Comparison of ENCODE assay signal across 25 cellular contexts in the genomic region with DNA sequence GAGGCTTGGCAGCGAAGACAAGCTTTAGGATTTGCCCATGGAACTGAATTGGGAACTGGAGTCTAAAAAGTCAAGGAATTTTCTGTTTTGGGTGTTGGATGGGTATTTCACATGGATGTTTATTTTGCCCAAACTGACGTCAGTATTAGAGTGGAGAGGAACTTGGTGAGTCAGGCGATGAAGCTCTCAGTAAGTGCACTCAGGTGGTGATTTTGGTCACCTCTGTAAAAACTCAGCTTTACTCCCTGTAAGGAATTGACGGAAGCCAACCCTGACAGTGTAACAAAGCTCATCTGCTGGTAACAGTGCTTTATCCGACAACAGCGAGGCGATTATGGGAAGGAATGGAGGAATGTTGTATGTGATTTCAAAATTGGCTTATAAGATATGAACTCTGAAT.
DNase-seq lines count a peak whose midpoint lies in the region; ATAC-seq, FAIRE-seq and TF ChIP-seq lines count a peak whose summit lies in the region.
"Had no signal": no experiment of that assay in that cellular context is flagged by ENCODE, and none has a peak within 500 bp of the region (broad histone marks: within the 10 kb centered on the region; RNA-seq: fewer than 3 reads in every experiment).

No MANE protein-coding gene starts in this region.

- H3K27ac Mint-ChIP-seq in MCF 10A (ENCODE audit: low read depth, unreplicated experiment) = no peak overlapping the region

- no peak overlapping the region for H2AFZ ChIP-seq in H1 (ENCODE audit: low read length)

- H3K4me2 ChIP-seq in H1 (ENCODE audit: insufficient read depth in 1 of 2, low read depth in 2 of 2, low read length in 2 of 2) = no peak overlapping the region

- no peak overlapping the region for H2BK20ac ChIP-seq in H1 (ENCODE audit: low read length)

- peaks cover 6% of the 10 kb centered on the region for H3K36me3 Mint-ChIP-seq in MCF 10A (ENCODE audit: insufficient read depth, unreplicated experiment)

- TF ChIP-seq POLR2A in breast epithelium (IDR thresholded peaks at IDR 0.05) (no peak), H1 (IDR thresholded peaks at IDR 0.05; ENCODE audit: control extremely low read depth in 1 of 2, low read depth in 2 of 2, low read length in 2 of 2) (no peak), sigmoid colon (IDR thresholded peaks at IDR 0.05) (no peak)

- TF ChIP-seq CTCF in MCF 10A (IDR thresholded peaks at IDR 0.05; ENCODE audit: unreplicated experiment) (no peak), breast epithelium (IDR thresholded peaks at IDR 0.05) (no peak), H1 (IDR thresholded peaks at IDR 0.05; ENCODE audit: control extremely low read depth in 1 of 3, insufficient read depth in 1 of 3, low read depth in 1 of 3, low read length in 3 of 3) (no peak), left lung (IDR thresholded peaks at IDR 0.05) (no peak), BE2C (IDR thresholded peaks at IDR 0.05; ENCODE audit: low read depth, low read length) (no peak), sigmoid colon (IDR thresholded peaks at IDR 0.05) (no peak)

- no TSS peak for BruUV-seq in MCF 10A (replicated peaks; lab: Mats Ljungman, UMichigan)

- no peak overlapping the region for H3K14ac ChIP-seq in H1 (ENCODE audit: insufficient read length)

- H4K20me1 ChIP-seq in H1 (replicated peaks in 1 of 2; ENCODE audit: control insufficient read depth in 1 of 2, insufficient read depth in 2 of 2, low read length in 2 of 2) = no peaks in the 10 kb centered on the region

- H3K27me3 Mint-ChIP-seq in MCF 10A (ENCODE audit: insufficient read depth, unreplicated experiment) = no peaks in the 10 kb centered on the region

- peaks cover under 1% of the 10 kb centered on the region for H3K9me3 Mint-ChIP-seq in MCF 10A (ENCODE audit: unreplicated experiment)

- POLR2A ChIA-PET in MCF 10A (lab: Yijun Ruan, JAX) (no interaction called here), H1 (lab: Charles Lee; ENCODE audit: partially characterized antibody) (no interaction called here)

- H3K4me3 ChIP-seq in breast epithelium (no peak overlapping the region), H1 (ENCODE audit: extremely low read depth in 1 of 4, insufficient read depth in 2 of 4, low read depth in 3 of 4, low read length in 4 of 4) (no peak overlapping the region), left lung (no peak overlapping the region), BE2C (ENCODE audit: low read depth, low read length) (no peak overlapping the region), sigmoid colon (no peak overlapping the region)
- H3K4me3 ChIP-seq: SK-N-MC had no signal

- TF ChIP-seq EP300 in H1 (IDR thresholded peaks at IDR 0.05; ENCODE audit: borderline replicate concordance in 1 of 2, low read depth in 2 of 2, low read length in 2 of 2) (no peak), sigmoid colon (IDR thresholded peaks at IDR 0.05) (no peak)

- H3K36me3 ChIP-seq in breast epithelium = no peaks in the 10 kb centered on the region
- no peaks in the 10 kb centered on the region for H3K36me3 ChIP-seq in H1 (ENCODE audit: control insufficient read depth in 2 of 4, insufficient read depth in 4 of 4, low read length in 3 of 4)
- H3K36me3 ChIP-seq in left lung = no peaks in the 10 kb centered on the region
- no peaks in the 10 kb centered on the region for H3K36me3 ChIP-seq in BE2C
- no peaks in the 10 kb centered on the region for H3K36me3 ChIP-seq in sigmoid colon

- H2AK5ac ChIP-seq in H1 (ENCODE audit: low read depth, low read length) = no peak overlapping the region

- 81% methylated on average over 7 of the region's 7 CpGs; no CpG with 5 or more reads in 1 of the 2 experiments for WGBS in H1 (ENCODE audit: extremely low coverage in 1 of 2, insufficient coverage in 1 of 2, insufficient read length in 1 of 2, insufficient replicate concordance in 2 of 2, low coverage in 1 of 2, low lambda C conversion rate in 2 of 2, missing lambda C conversion rate in 1 of 2), 2 experiments
- 92 to 95% methylated on average over 7 of the region's 7 CpGs for WGBS in sigmoid colon, 2 donors

- H3K56ac ChIP-seq in H1 (replicated peaks; ENCODE audit: insufficient read length, low read depth, low read length) = no peak overlapping the region

- no peaks in the 10 kb centered on the region for H3K79me2 ChIP-seq in H1 (ENCODE audit: control insufficient read depth in 1 of 2, insufficient read depth in 2 of 2, low read length in 2 of 2)

- intact Hi-C loops in MCF 10A (cut with micrococcal nuclease) (no loop called here), breast epithelium (cut with DNase I; ENCODE audit: low total_unique reads) (no loop called here), left lung (cut with DNase I) (no loop called here), sigmoid colon (cut with DNase I) (no loop called here)

- 0 out of 2 replicates have a peak overlapping the region, but pooled peaks have one; percentile 68 for H2BK12ac ChIP-seq in H1 (ENCODE audit: low read depth, low read length)

- H4K5ac ChIP-seq in H1 (ENCODE audit: insufficient read length, low read depth, low read length) = no peak overlapping the region

- H3K9me3 ChIP-seq in breast epithelium (no peaks in the 10 kb centered on the region), H1 (ENCODE audit: insufficient read depth in 2 of 2, low read depth in 1 of 2, low read length in 1 of 2) (peaks cover 0 to 4% of the 10 kb centered on the region in 2 experiments; a peak in 1 of 4 replicates), left lung (peaks cover 0 to 4% of the 10 kb centered on the region in 2 donors), BE2C (no peaks in the 10 kb centered on the region), sigmoid colon (no peaks in the 10 kb centered on the region)

- H3K27ac ChIP-seq in breast epithelium = no peak overlapping the region
- no peak overlapping the region for H3K27ac ChIP-seq in H1 (ENCODE audit: low read depth, low read length)
- H3K27ac ChIP-seq in left lung = no peak overlapping the region
- no peak overlapping the region for H3K27ac ChIP-seq in sigmoid colon
- H3K27ac ChIP-seq: SK-N-MC had no signal

- no peak overlapping the region for H2BK5ac ChIP-seq in H1 (ENCODE audit: low read depth, low read length)

- H3K23me2 ChIP-seq in H1 (ENCODE audit: low read depth, low read length) = no peaks in the 10 kb centered on the region; the same call in 1 of the 2 replicates

- H3K9ac ChIP-seq in H1 (replicated peaks in 1 of 4; ENCODE audit: extremely low read depth in 1 of 4, low read depth in 3 of 4, low read length in 3 of 4) = no peak overlapping the region

- FAIRE-seq in H1 (lab: Jason Lieb, UNC) = no peak
- FAIRE-seq: GM12892 had no signal

- H3K79me1 ChIP-seq in H1 (ENCODE audit: low read depth, low read length) = no peaks in the 10 kb centered on the region

- H4K91ac ChIP-seq in H1 (replicated peaks; ENCODE audit: insufficient read length, low read length) = no peak overlapping the region

- DNase-seq in MCF 10A (ENCODE audit: unreplicated experiment) = peak; percentile 30
- DNase-seq in breast epithelium (ENCODE audit: low spot score in 2 of 2) = no peak
- no peak for DNase-seq in H1 (ENCODE audit: low read depth in 1 of 2, low spot score in 2 of 2)
- no peak for DNase-seq in left lung
- no peak for DNase-seq in BE2C
- no peak for DNase-seq in pons (ENCODE audit: low spot score)
- no peak for DNase-seq in sigmoid colon
- DNase-seq: 8988T; ACHN; Calu3; GF-D8; H7; KBM-7; NCI-H1048; NCI-H1417; NCI-H1694; NCI-H2029 treated with DMSO at 0.1 percent for 48 hours; NCI-H446 treated with DMSO at 0.1 percent for 48 hours; NCI-H526; NK-92 treated with Interleukin-12 subunit alpha and Interleukin-12 subunit beta, amount 100 ng/mL, for 24 hours; SHP77 treated with DMSO at 0.1 percent for 48 hours; SW 1271 had no signal

- TF ChIP-seq RAD21 in H1 (IDR thresholded peaks at IDR 0.05 in 1 of 2, conservative IDR thresholded peaks at IDR 0.05 in 1 of 2; ENCODE audit: low read depth in 2 of 2, low read length in 2 of 2) = no peak

- H3K4ac ChIP-seq in H1 (replicated peaks; ENCODE audit: insufficient read length, low read depth, low read length) = no peak overlapping the region

- H3K18ac ChIP-seq in H1 (ENCODE audit: extremely low read depth, low read length) = no peak overlapping the region

- no peak overlapping the region for H2BK15ac ChIP-seq in H1 (ENCODE audit: low read length)

- CTCF ChIA-PET in MCF 10A (lab: Yijun Ruan, JAX) (interaction anchor here (1.3 to 1.6 kb wide), 2 partner anchors 10 to 23 kb away, joined by 4 read pairs; no protein-coding TSS in a partner anchor), H1 (lab: Charles Lee; ENCODE audit: partially characterized antibody) (interaction anchor here (0.6 to 1.7 kb wide), 3 partner anchors 20 to 90 kb away, joined by 3 to 5 read pairs (median 3); no protein-coding TSS in a partner anchor)

- H3K23ac ChIP-seq in H1 (ENCODE audit: insufficient read length) = no peak overlapping the region

- ATAC-seq in left lung = peak; percentile 56
- ATAC-seq: Panc1 had no signal

- no peak overlapping the region for H3K4me3 Mint-ChIP-seq in MCF 10A (ENCODE audit: unreplicated experiment)

- no peak overlapping the region for H4K8ac ChIP-seq in H1 (ENCODE audit: extremely low read depth, insufficient read depth, low read length)

- H3K27me3 ChIP-seq in breast epithelium (no peaks in the 10 kb centered on the region), H1 (replicated peaks in 1 of 4; ENCODE audit: control insufficient read depth in 3 of 4, extremely low read depth in 1 of 4, insufficient read depth in 3 of 4, low read length in 3 of 4) (no peaks in the 10 kb centered on the region), left lung (no peaks in the 10 kb centered on the region), BE2C (no peaks in the 10 kb centered on the region), sigmoid colon (no peaks in the 10 kb centered on the region)

- no peaks in the 10 kb centered on the region for H3K4me1 ChIP-seq in breast epithelium
- peaks cover 0 to 4% (median 1%) of the 10 kb centered on the region in 4 experiments; a peak in 3 of 7 replicates for H3K4me1 ChIP-seq in H1 (replicated peaks in 1 of 4; ENCODE audit: control insufficient read depth in 3 of 4, insufficient read depth in 4 of 4, low read length in 3 of 4)
- H3K4me1 ChIP-seq in left lung = no peaks in the 10 kb centered on the region
- H3K4me1 ChIP-seq in BE2C = no peaks in the 10 kb centered on the region; the same call in 1 of the 2 replicates
- no peaks in the 10 kb centered on the region for H3K4me1 ChIP-seq in sigmoid colon

- H3K4me1 Mint-ChIP-seq in MCF 10A (ENCODE audit: insufficient read depth, unreplicated experiment) = no peaks in the 10 kb centered on the region

- no peak overlapping the region for H2BK120ac ChIP-seq in H1 (replicated peaks; ENCODE audit: low read depth, low read length)

TF ChIP-seq in H1, 55 proteins besides CTCF, POLR2A, EP300 and RAD21 (continues in another document):
- TF ChIP-seq, protein P1, sequence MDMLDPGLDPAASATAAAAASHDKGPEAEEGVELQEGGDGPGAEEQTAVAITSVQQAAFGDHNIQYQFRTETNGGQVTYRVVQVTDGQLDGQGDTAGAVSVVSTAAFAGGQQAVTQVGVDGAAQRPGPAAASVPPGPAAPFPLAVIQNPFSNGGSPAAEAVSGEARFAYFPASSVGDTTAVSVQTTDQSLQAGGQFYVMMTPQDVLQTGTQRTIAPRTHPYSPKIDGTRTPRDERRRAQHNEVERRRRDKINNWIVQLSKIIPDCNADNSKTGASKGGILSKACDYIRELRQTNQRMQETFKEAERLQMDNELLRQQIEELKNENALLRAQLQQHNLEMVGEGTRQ (IDR thresholded peaks at IDR 0.05; ENCODE audit: low read length) = no peak
- TF ChIP-seq NRF1 (IDR thresholded peaks at IDR 0.05; ENCODE audit: low read depth, low read length) (no peak), JUND (IDR thresholded peaks at IDR 0.05; ENCODE audit: low read length) (no peak)
